26 cellular contexts compared by ENCODE assay signal in the genomic region with DNA sequence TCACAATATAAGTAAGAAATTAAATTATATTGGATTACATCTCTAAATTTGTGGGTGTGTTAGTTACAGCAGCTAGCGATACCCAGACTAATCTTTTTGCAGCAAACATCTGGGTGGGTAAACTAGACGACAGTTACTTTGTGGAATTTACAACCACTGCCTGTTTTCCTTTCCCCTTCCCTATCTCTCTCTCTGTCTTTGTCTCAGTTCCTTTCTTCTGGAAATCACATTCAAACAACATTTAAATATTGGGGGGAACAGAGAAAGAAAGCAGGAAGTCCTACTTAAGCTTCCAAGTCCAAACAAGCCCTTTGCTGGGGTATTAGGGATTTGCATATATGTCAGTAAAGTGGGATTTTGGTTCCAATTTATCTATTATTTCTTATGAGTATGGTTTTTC.
"Had no signal": no experiment of that assay in that cellular context is flagged by ENCODE, and none has a peak within 500 bp of the region (broad histone marks: within the 10 kb centered on the region; RNA-seq: fewer than 3 reads in every experiment).

No MANE protein-coding gene starts in this region.

- H3K36me3 ChIP-seq: heart right ventricle, left lung, neural progenitor cell, right lobe of liver, thoracic aorta, tibial nerve, upper lobe of right lung, uterus had no signal

- H3K4me2 ChIP-seq: neural progenitor cell had no signal

- H3K9me3 ChIP-seq: left lung, mucosa of descending colon, right lobe of liver, thoracic aorta, upper lobe of right lung, uterus had no signal

- FAIRE-seq: colon, small intestine had no signal

- H3K79me2 ChIP-seq: parathyroid adenoma had no signal

- H3K4me1 ChIP-seq: heart right ventricle, left lung, parathyroid adenoma, right lobe of liver, tibial nerve, upper lobe of right lung, uterus had no signal

- H3K9ac ChIP-seq: neural progenitor cell, parathyroid adenoma had no signal

- H3K4me3 Mint-ChIP-seq: mesothelial cell of epicardium; naive B cell; natural killer cell treated with Interleukin-12 subunit alpha and Interleukin-12 subunit beta and Interleukin-15 and Interleukin-18, amount 100 ng/mL, for 72 hours; neural progenitor cell; stimulated activated naive B cell treated with anti-CD40 and anti-IgM and Interleukin-4, amounts not matched to agents 10 μg/mL and 1 μg/mL and 100 μg/mL, for 72 hours; stimulated activated naive CD8-positive, alpha-beta T cell treated with anti-CD3 and anti-CD28 coated beads, Interleukin-15, Interleukin-2, amounts not matched to agents 100 ng/mL and 50 ng/mL, for 24 hours had no signal

- H2AFZ ChIP-seq: neural progenitor cell, parathyroid adenoma had no signal

- H3K4me3 ChIP-seq: dorsolateral prefrontal cortex, heart right ventricle, left lung, mucosa of descending colon, neural progenitor cell, right lobe of liver, thoracic aorta, tibial nerve, upper lobe of right lung, uterus had no signal

- H3K27me3 ChIP-seq: left lung, neural progenitor cell, right lobe of liver, tibial nerve, upper lobe of right lung, uterus had no signal

- H3K27ac ChIP-seq: dorsolateral prefrontal cortex, heart right ventricle, left lung, neural progenitor cell, parathyroid adenoma, right lobe of liver, thoracic aorta, tibial nerve, upper lobe of right lung, uterus had no signal

- H3K4me1 Mint-ChIP-seq: naive B cell; neural progenitor cell; stimulated activated naive B cell treated with anti-CD40 and anti-IgM and Interleukin-4, amounts not matched to agents 10 μg/mL and 1 μg/mL and 100 μg/mL, for 72 hours had no signal

- H3K27me3 Mint-ChIP-seq: progenitor cell of endocrine pancreas had no signal

- H3K36me3 Mint-ChIP-seq: naive B cell; natural killer cell treated with Interleukin-12 subunit alpha and Interleukin-12 subunit beta and Interleukin-15 and Interleukin-18, amount 100 ng/mL, for 72 hours; neural progenitor cell; stimulated activated naive B cell treated with anti-CD40 and anti-IgM and Interleukin-4, amounts not matched to agents 10 μg/mL and 1 μg/mL and 100 μg/mL, for 72 hours had no signal

- DNase-seq: dorsolateral prefrontal cortex; effector CD4-positive, alpha-beta T cell; glutamatergic neuron; heart right ventricle; hypothalamus; left cardiac atrium; left lung; mesenchymal stem cell; mucosa of descending colon; naive B cell; right lobe of liver; stimulated activated CD4-positive, alpha-beta T cell treated with anti-CD3 and anti-CD28 coated beads, Interleukin-15, amount 100 ng/mL, for 24 hours; stimulated activated CD4-positive, alpha-beta T cell treated with anti-CD3 and anti-CD28 coated beads, Interleukin-2, amount 100 ng/mL, for 48 hours; stimulated activated naive B cell treated with anti-CD40 and anti-IgM and Interleukin-4, amounts not matched to agents 10 μg/mL and 1 μg/mL and 100 μg/mL, for 72 hours; upper lobe of right lung; uterus had no signal

- ATAC-seq: heart right ventricle; left cardiac atrium; left lung; natural killer cell treated with Interleukin-12 subunit alpha and Interleukin-12 subunit beta and Interleukin-15 and Interleukin-18, amount 100 ng/mL, for 72 hours; right lobe of liver; stimulated activated naive B cell treated with anti-CD40 and anti-IgM and Interleukin-4, amounts not matched to agents 10 μg/mL and 1 μg/mL and 100 μg/mL, for 72 hours; upper lobe of right lung had no signal

- H3K27ac Mint-ChIP-seq: mesothelial cell of epicardium; naive B cell; natural killer cell treated with Interleukin-12 subunit alpha and Interleukin-12 subunit beta and Interleukin-15 and Interleukin-18, amount 100 ng/mL, for 72 hours; neural progenitor cell; progenitor cell of endocrine pancreas; stimulated activated naive B cell treated with anti-CD40 and anti-IgM and Interleukin-4, amounts not matched to agents 10 μg/mL and 1 μg/mL and 100 μg/mL, for 72 hours; stimulated activated naive CD8-positive, alpha-beta T cell treated with anti-CD3 and anti-CD28 coated beads, Interleukin-15, Interleukin-2, amounts not matched to agents 100 ng/mL and 50 ng/mL, for 24 hours had no signal
